Comparison of ENCODE assay signal across 13 cellular contexts in the genomic region with DNA sequence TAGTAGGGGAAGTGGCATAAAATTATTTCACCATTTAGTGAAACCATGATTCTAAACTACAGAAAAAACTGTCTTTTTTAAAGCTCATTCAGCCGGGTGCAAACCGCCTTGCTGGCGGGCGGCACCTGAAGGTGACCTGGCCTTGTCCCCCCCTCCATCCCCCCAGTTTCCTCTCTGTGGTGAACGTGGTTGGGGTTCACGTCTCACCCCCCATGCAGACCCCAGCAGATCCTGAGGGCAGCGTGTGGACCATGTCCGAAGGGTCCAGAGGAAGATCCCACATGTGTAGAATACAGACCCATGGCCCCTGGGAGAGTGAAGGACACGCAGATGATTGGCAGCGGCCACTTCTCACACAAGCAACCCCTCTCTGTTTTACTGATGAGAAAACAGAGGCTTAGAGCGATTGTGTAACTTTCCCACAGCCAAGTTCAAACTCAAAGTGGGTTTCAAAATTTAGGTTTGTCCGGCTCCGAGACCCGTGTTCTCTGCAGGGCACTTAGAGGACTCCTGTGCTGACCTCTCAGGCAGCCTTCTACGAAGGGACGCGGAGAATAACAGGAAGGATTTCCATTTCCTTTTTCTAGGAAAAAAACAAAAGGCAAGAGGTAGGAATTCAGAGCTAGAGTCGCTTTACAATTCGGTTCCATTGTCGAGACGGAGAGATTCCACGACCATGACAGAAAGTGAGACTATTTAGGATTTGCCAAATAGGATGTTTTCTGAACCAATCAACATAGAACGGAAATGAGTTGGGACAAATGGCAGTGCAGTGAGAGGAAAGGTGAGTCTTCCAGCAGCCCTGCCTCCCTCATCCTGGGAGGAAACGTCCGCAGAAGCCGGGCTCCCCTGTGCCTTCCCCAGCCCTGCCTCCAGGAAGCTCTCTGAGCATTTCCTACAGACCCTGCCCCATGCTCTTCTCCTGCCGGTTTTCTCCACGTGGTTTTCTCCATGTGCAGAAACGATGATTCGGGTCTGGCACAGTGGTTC.
A peak's percentile ranks its signal among the peaks of the same experiment; 100 is the strongest.
DNase-seq lines count a peak whose midpoint lies in the region; ATAC-seq and TF ChIP-seq lines count a peak whose summit lies in the region.
"Had no signal": no experiment of that assay in that cellular context is flagged by ENCODE, and none has a peak within 500 bp of the region (broad histone marks: within the 10 kb centered on the region; RNA-seq: fewer than 3 reads in every experiment).

No MANE protein-coding gene starts in this region.

- H3K4me3 Mint-ChIP-seq in Calu3 (ENCODE audit: low read depth, unreplicated experiment) = no peak overlapping the region
- H3K4me3 Mint-ChIP-seq: activated naive CD4-positive, alpha-beta T cell treated with anti-CD3 and anti-CD28 coated beads, Interleukin-2, amount 50 U/mL, for 24 hours; central memory CD8-positive, alpha-beta T cell had no signal

- H3K27ac Mint-ChIP-seq in Calu3 (ENCODE audit: unreplicated experiment) = no peak overlapping the region
- H3K27ac Mint-ChIP-seq: activated naive CD4-positive, alpha-beta T cell treated with anti-CD3 and anti-CD28 coated beads, Interleukin-2, amount 50 U/mL, for 24 hours; progenitor cell of endocrine pancreas had no signal

- peak overlapping the region; percentile 92 for H2AK5ac ChIP-seq in IMR-90 (ENCODE audit: low read depth, low read length)
- H2AK5ac ChIP-seq in trophoblast cell (ENCODE audit: low read length) = no peak overlapping the region

- H3K18ac ChIP-seq in IMR-90 (ENCODE audit: low read depth, low read length) (peak overlapping the region; percentile 2; the same call in 1 of the 2 replicates), trophoblast cell (ENCODE audit: low read length) (peak overlapping the region; percentile 38)

- H3K4me1 Mint-ChIP-seq in Calu3 (ENCODE audit: low read depth, unreplicated experiment) = peaks cover 9% of the 10 kb centered on the region
- H3K4me1 Mint-ChIP-seq: activated naive CD4-positive, alpha-beta T cell treated with anti-CD3 and anti-CD28 coated beads, Interleukin-2, amount 50 U/mL, for 24 hours had no signal

- TF ChIP-seq CTCF in Calu3 (IDR thresholded peaks at IDR 0.05; ENCODE audit: unreplicated experiment) (peak; percentile 18), IMR-90 (conservative IDR thresholded peaks at IDR 0.05; ENCODE audit: low read depth, low read length) (no peak), foreskin keratinocyte (conservative IDR thresholded peaks at IDR 0.05) (no peak)

- POLR2A ChIA-PET in IMR-90 (lab: Charles Lee; ENCODE audit: unreplicated experiment) = no interaction called here

- H2BK5ac ChIP-seq in IMR-90 (ENCODE audit: low read depth, low read length, poor library complexity, severe bottlenecking) = no peak overlapping the region
- no peak overlapping the region for H2BK5ac ChIP-seq in trophoblast cell (ENCODE audit: low read depth, low read length, poor library complexity)

- no peaks in the 10 kb centered on the region for H3K9me3 Mint-ChIP-seq in Calu3 (ENCODE audit: low read depth, unreplicated experiment)
- H3K9me3 Mint-ChIP-seq: activated naive CD4-positive, alpha-beta T cell treated with anti-CD3 and anti-CD28 coated beads, Interleukin-2, amount 50 U/mL, for 24 hours; central memory CD8-positive, alpha-beta T cell had no signal

- BruUV-seq in Calu3 (replicated peaks; lab: Mats Ljungman, UMichigan) (no TSS peak), IMR-90 (replicated peaks; lab: Mats Ljungman, UMichigan) (no TSS peak)

- H3K4me3 ChIP-seq in IMR-90 (ENCODE audit: insufficient read depth, low read depth, low read length) (no peak overlapping the region), trophoblast cell (ENCODE audit: low read depth, low read length) (no peak overlapping the region)

- peak overlapping the region; percentile 80 for H2BK20ac ChIP-seq in IMR-90 (ENCODE audit: low read depth, low read length)

- H3K14ac ChIP-seq in IMR-90 (replicated peaks; ENCODE audit: low read depth, low read length) = 0 out of 2 replicates have a peak overlapping the region, but pooled peaks have one; percentile 11
- H3K14ac ChIP-seq in trophoblast cell (ENCODE audit: low read length) = peak overlapping the region; percentile 28

- H3K4me1 ChIP-seq in IMR-90 (ENCODE audit: control insufficient read depth, insufficient read depth, low read length) (peaks cover 9% of the 10 kb centered on the region; the same call in 1 of the 2 replicates), foreskin keratinocyte (no peaks in the 10 kb centered on the region), trophoblast cell (ENCODE audit: control insufficient read depth in 1 of 2, insufficient read depth in 2 of 2, low read length in 2 of 2) (peaks cover 0 to 3% of the 10 kb centered on the region in 2 experiments)

- H3K9me3 ChIP-seq in IMR-90 (ENCODE audit: control insufficient read depth, insufficient read depth, low read length) (no peaks in the 10 kb centered on the region), trophoblast cell (ENCODE audit: insufficient read depth, low read depth, low read length) (no peaks in the 10 kb centered on the region)

- no peak overlapping the region for H3K4me2 ChIP-seq in IMR-90 (ENCODE audit: low read depth, low read length)
- H3K4me2 ChIP-seq in trophoblast cell (ENCODE audit: low read length) = no peak overlapping the region

- H3K79me1 ChIP-seq in IMR-90 (ENCODE audit: low read depth in 1 of 2, low read length in 2 of 2) = peaks cover 0 to 11% of the 10 kb centered on the region in 2 experiments; a peak in 1 of 4 replicates
- peaks cover 12% of the 10 kb centered on the region for H3K79me1 ChIP-seq in trophoblast cell (ENCODE audit: low read length)

- H3K27ac ChIP-seq in IMR-90 (ENCODE audit: insufficient read depth, low read length) (peak overlapping the region; percentile 8; the same call in 1 of the 2 replicates), foreskin keratinocyte (peak overlapping the region; percentile 23), trophoblast cell (ENCODE audit: low read depth, low read length) (no peak overlapping the region)

- H2BK12ac ChIP-seq in trophoblast cell (ENCODE audit: low read length) = peak overlapping the region; percentile 42

- H4K20me1 ChIP-seq in IMR-90 (ENCODE audit: insufficient read depth, low read length) = no peaks in the 10 kb centered on the region

- in situ Hi-C loops in IMR-90 (cut with MboI; ENCODE audit: low sequenced_read_pairs) = loop anchor here (10.0 kb wide), 1 partner anchor 1525 kb away; no protein-coding TSS in a partner anchor

- H2AFZ ChIP-seq in IMR-90 (replicated peaks; ENCODE audit: low read length, poor library complexity) = peak overlapping the region; percentile 26
- H2AFZ ChIP-seq in trophoblast cell (ENCODE audit: insufficient read depth, low read length, poor library complexity) = no peak overlapping the region

- H2BK120ac ChIP-seq in IMR-90 (ENCODE audit: low read depth, low read length) (peak overlapping the region; percentile 51), trophoblast cell (ENCODE audit: insufficient read depth, low read length, poor library complexity) (peak overlapping the region; percentile 34)

- TF ChIP-seq RAD21 in IMR-90 (IDR thresholded peaks at IDR 0.05; ENCODE audit: low read length) = no peak

- CTCF ChIA-PET in Calu3 (lab: Charles Lee) (interaction anchor here (1.0 kb wide), 1 partner anchor 42 kb away, joined by 3 read pairs; no protein-coding TSS in a partner anchor), IMR-90 (lab: Yijun Ruan, JAX) (interaction anchor here (0.5 to 0.6 kb wide), 2 partner anchors 155 to 226 kb away, joined by 3 read pairs; no protein-coding TSS in a partner anchor)

- dilution Hi-C loops in IMR-90 (cut with HindIII; ENCODE audit: low sequenced_read_pairs, unreplicated experiment) = no loop called here

- H3K79me2 ChIP-seq in trophoblast cell (ENCODE audit: control insufficient read depth, insufficient read depth, low read length, poor library complexity) = no peaks in the 10 kb centered on the region

- intact Hi-C loops in Calu3 (cut with micrococcal nuclease; ENCODE audit: unreplicated experiment) = loop anchor here (5.0 to 10.0 kb wide), 3 partner anchors 522 to 1415 kb away; no protein-coding TSS in a partner anchor
- intact Hi-C loops in IMR-90 (cut with micrococcal nuclease) = loop anchor here (1.0 to 10.0 kb wide), 6 partner anchors 43 to 1527 kb away; no protein-coding TSS in a partner anchor

- H4K91ac ChIP-seq in IMR-90 (ENCODE audit: insufficient read depth, low read depth, low read length) (peak overlapping the region; percentile 47), trophoblast cell (ENCODE audit: low read depth, low read length) (peak overlapping the region; percentile 53)

- H3K56ac ChIP-seq in IMR-90 (ENCODE audit: extremely low read depth, insufficient read depth, low read length) = no peak overlapping the region; the same call in 1 of the 2 replicates

- ATAC-seq in IMR-90 (ENCODE audit: low read depth) (no peak), foreskin keratinocyte (no peak)

- no peak overlapping the region for H4K12ac ChIP-seq in trophoblast cell (ENCODE audit: low read depth, low read length)

- no peaks in the 10 kb centered on the region for H3K36me3 Mint-ChIP-seq in Calu3 (ENCODE audit: insufficient read depth, unreplicated experiment)
- H3K36me3 Mint-ChIP-seq: activated naive CD4-positive, alpha-beta T cell treated with anti-CD3 and anti-CD28 coated beads, Interleukin-2, amount 50 U/mL, for 24 hours had no signal

- no peak overlapping the region for H3K23ac ChIP-seq in IMR-90 (ENCODE audit: low read depth, low read length)
- no peak overlapping the region for H3K23ac ChIP-seq in trophoblast cell (ENCODE audit: low read length)

- peak overlapping the region; percentile 53; the same call in 2 of the 3 replicates for H2BK15ac ChIP-seq in IMR-90 (ENCODE audit: low read depth, low read length)

- no peaks in the 10 kb centered on the region for H3K27me3 ChIP-seq in IMR-90 (ENCODE audit: control insufficient read depth, insufficient read depth, low read length)
- H3K27me3 ChIP-seq in foreskin keratinocyte = no peaks in the 10 kb centered on the region
- no peaks in the 10 kb centered on the region for H3K27me3 ChIP-seq in trophoblast cell (ENCODE audit: insufficient read depth, low read length)

- DNase-seq in Calu3 (no peak), IMR-90 (no peak), foreskin keratinocyte (no peak), trophoblast cell (peak; percentile 35 to 64), SIG-M5 treated with dmso at 0.1 percent for 504 hours (lab: John Stamatoyannopoulos, UW; ENCODE audit: unreplicated experiment) (no peak), hippocampal formation (lab: John Stamatoyannopoulos, UW) (no peak), SKM-1 (lab: John Stamatoyannopoulos, UW; ENCODE audit: unreplicated experiment) (no peak)
- DNase-seq in stimulated activated CD4-positive, alpha-beta T cell treated with anti-CD3 and anti-CD28 coated beads, Interleukin-12 subunit alpha, Interleukin-12 subunit beta, amount 100 ng/mL, for 4 hours = no peak
- DNase-seq: NCI-H446 treated with DMSO at 0.1 percent for 48 hours, T1000 had no signal

- WGBS in IMR-90 (ENCODE audit: extremely low coverage in 2 of 2, insufficient read length in 1 of 2), 2 experiments = 81% methylated on average over 10 of the region's 30 CpGs; no CpG with 5 or more reads in 1 of the 2 experiments
- WGBS in trophoblast cell (ENCODE audit: extremely low coverage, insufficient coverage, insufficient read length) = no CpG with 5 or more reads among the region's 30 CpGs

- peaks cover 6% of the 10 kb centered on the region for H3K9me1 ChIP-seq in IMR-90 (ENCODE audit: insufficient read depth, low read length)

- H4K5ac ChIP-seq in IMR-90 (ENCODE audit: low read depth, low read length) = no peak overlapping the region; the same call in 1 of the 2 replicates

- H2AK9ac ChIP-seq in IMR-90 (replicated peaks; ENCODE audit: low read depth, low read length, poor library complexity) = peak overlapping the region; percentile 47

- TF ChIP-seq POLR2A in IMR-90 (IDR thresholded peaks at IDR 0.05; ENCODE audit: low read depth, low read length) = no peak

- H3K4ac ChIP-seq in IMR-90 (ENCODE audit: low read depth, low read length) (peak overlapping the region; percentile 76), trophoblast cell (ENCODE audit: low read depth, low read length) (no peak overlapping the region)

- H4K8ac ChIP-seq in IMR-90 (ENCODE audit: low read depth in 2 of 2, low read length in 2 of 2) (peak overlapping the region in 1 of 2 experiments; percentile 55; a peak in 1 of 4 replicates), trophoblast cell (ENCODE audit: low read depth, low read length) (no peak overlapping the region)

- H3K27me3 Mint-ChIP-seq in Calu3 (ENCODE audit: unreplicated experiment) = no peaks in the 10 kb centered on the region

- no peak overlapping the region for H3K9ac ChIP-seq in IMR-90 (ENCODE audit: low read depth, low read length)
- no peak overlapping the region for H3K9ac ChIP-seq in trophoblast cell (ENCODE audit: low read length)

- no peaks in the 10 kb centered on the region for H3K36me3 ChIP-seq in IMR-90 (ENCODE audit: control insufficient read depth, insufficient read depth, low read length)
- H3K36me3 ChIP-seq in trophoblast cell (ENCODE audit: control insufficient read depth in 1 of 2, insufficient read depth in 2 of 2, low read length in 2 of 2) = no peaks in the 10 kb centered on the region

Comparison
In these comparisons a context has a peak if more than half of its experiments do, and no peak if none do; other contexts are left out.
1. DNase-seq: peak in trophoblast cell (2 of 2); none in Calu3 (single experiment), IMR-90 (single experiment), foreskin keratinocyte (0 of 2), stimulated activated CD4-positive, alpha-beta T cell treated with anti-CD3 and anti-CD28 coated beads, Interleukin-12 subunit alpha, Interleukin-12 subunit beta, amount 100 ng/mL, for 4 hours (single experiment), SIG-M5 treated with dmso at 0.1 percent for 504 hours (single experiment), hippocampal formation (0 of 2) and SKM-1 (single experiment).